22 cellular contexts compared by ENCODE assay signal in the genomic region with DNA sequence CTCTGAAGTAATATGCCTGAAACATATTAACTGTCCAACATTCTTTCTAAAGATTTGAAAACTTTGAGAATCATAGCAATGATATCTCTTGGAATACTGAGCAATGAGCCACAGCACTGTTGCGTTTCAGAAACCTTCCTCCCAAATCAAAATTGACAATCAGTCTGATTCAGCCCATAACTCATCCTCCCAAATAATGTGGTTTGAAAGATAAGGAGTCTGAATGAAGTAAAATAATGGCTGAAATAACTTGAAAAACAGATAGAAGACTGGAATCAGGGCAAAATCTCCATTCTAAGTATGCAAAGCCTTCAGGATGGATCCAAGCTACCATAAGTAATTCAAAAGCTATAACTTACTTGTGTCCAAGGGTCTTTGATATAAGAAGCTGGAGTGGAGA.
DNase-seq lines count a peak whose midpoint lies in the region; ATAC-seq, FAIRE-seq and TF ChIP-seq lines count a peak whose summit lies in the region.
"Had no signal": no experiment of that assay in that cellular context is flagged by ENCODE, and none has a peak within 500 bp of the region (broad histone marks: within the 10 kb centered on the region; RNA-seq: fewer than 3 reads in every experiment).

No MANE protein-coding gene starts in this region.

- 67% methylated on average over 1 of the region's 1 CpG for WGBS in right cardiac atrium

- DNase-seq in NCI-H226: peak; percentile 67
- peak; percentile 43 for DNase-seq in adipocyte (ENCODE audit: low read depth)
- peak; percentile 24 for DNase-seq in endothelial cell of umbilical vein (ENCODE audit: low read depth, low spot score)
- no peak for DNase-seq in mesothelial cell of epicardium (ENCODE audit: low spot score in 2 of 2, unreplicated experiment in 2 of 2)
- DNase-seq in right cardiac atrium: no peak
- no peak for DNase-seq in stimulated activated CD4-positive, alpha-beta T cell treated with anti-CD3 and anti-CD28 coated beads, Interleukin-4, amount 100 ng/mL, for 24 hours
- no peak for DNase-seq in MG63
- DNase-seq in NCI-H1436 treated with DMSO at 0.1 percent for 48 hours (lab: John Stamatoyannopoulos, UW): no peak
- DNase-seq: 8988T; ACHN; C1 segment of cervical spinal cord; CD4-positive, alpha-beta memory T cell; DMS153; DMS79 treated with DMSO at 0.1 percent for 48 hours; EL; HCEC 1CT; HFFc6 had no signal

- ATAC-seq in right cardiac atrium: no peak

- no peaks in the 10 kb centered on the region for H3K9me3 Mint-ChIP-seq in mesothelial cell of epicardium
- H3K9me3 Mint-ChIP-seq: CD4-positive, alpha-beta memory T cell; HFFc6 had no signal

- H3K4me3 ChIP-seq in adipocyte (ENCODE audit: low read length) (no peak overlapping the region), endothelial cell of umbilical vein (replicated peaks in 1 of 3; ENCODE audit: insufficient read depth in 1 of 3, low read depth in 1 of 3, low read length in 3 of 3) (no peak overlapping the region), right cardiac atrium (ENCODE audit: low read length) (no peak overlapping the region), MG63 (no peak overlapping the region)

- BruUV-seq in endothelial cell of umbilical vein (replicated peaks; lab: Mats Ljungman, UMichigan): no TSS peak

- dilution Hi-C loops in endothelial cell of umbilical vein (cut with MboI; ENCODE audit: extremely low pct_ligation_motif_present, low sequenced_read_pairs): no loop called here

- no peak overlapping the region for H3K4me2 ChIP-seq in endothelial cell of umbilical vein (ENCODE audit: insufficient read depth, low read length)

- H3K9me3 ChIP-seq in adipocyte (ENCODE audit: control insufficient read depth, low read length) (no peaks in the 10 kb centered on the region), endothelial cell of umbilical vein (replicated peaks; ENCODE audit: control insufficient read depth, insufficient read depth, low read length) (no peaks in the 10 kb centered on the region), right cardiac atrium (ENCODE audit: control insufficient read depth, low read length) (no peaks in the 10 kb centered on the region), MG63 (no peaks in the 10 kb centered on the region)

- CTCF ChIA-PET in endothelial cell of umbilical vein (lab: Charles Lee): no interaction called here

- H3K4me1 Mint-ChIP-seq in mesothelial cell of epicardium: peaks cover 35% of the 10 kb centered on the region
- H3K4me1 Mint-ChIP-seq: B cell; CD4-positive, alpha-beta memory T cell had no signal

- H3K79me2 ChIP-seq in endothelial cell of umbilical vein (ENCODE audit: control insufficient read depth, insufficient read depth, low read length): no peaks in the 10 kb centered on the region

- no peak for TF ChIP-seq CTCF in endothelial cell of umbilical vein (IDR thresholded peaks at IDR 0.05; ENCODE audit: extremely low read depth in 1 of 2, insufficient read depth in 1 of 2, low read depth in 1 of 2, low read length in 2 of 2)
- TF ChIP-seq CTCF in mesothelial cell of epicardium (IDR thresholded peaks at IDR 0.05; ENCODE audit: unreplicated experiment): no peak

- H3K27ac ChIP-seq in endothelial cell of umbilical vein (ENCODE audit: insufficient read depth, low read depth, low read length): no peak overlapping the region
- H3K27ac ChIP-seq in right cardiac atrium (ENCODE audit: low read length): no peak overlapping the region
- H3K27ac ChIP-seq: HL-60 had no signal

- H3K4me3 Mint-ChIP-seq in mesothelial cell of epicardium: no peak overlapping the region
- H3K4me3 Mint-ChIP-seq: B cell; CD4-positive, alpha-beta memory T cell; HFFc6 had no signal

- no peaks in the 10 kb centered on the region for H3K36me3 Mint-ChIP-seq in mesothelial cell of epicardium
- H3K36me3 Mint-ChIP-seq: CD4-positive, alpha-beta memory T cell had no signal

- no peak for TF ChIP-seq POLR2A in endothelial cell of umbilical vein (IDR thresholded peaks at IDR 0.05; ENCODE audit: low read depth, low read length)

- peaks cover 9% of the 10 kb centered on the region for H3K4me1 ChIP-seq in adipocyte (ENCODE audit: control insufficient read depth, insufficient read depth, low read length)
- peaks cover 13% of the 10 kb centered on the region for H3K4me1 ChIP-seq in endothelial cell of umbilical vein (ENCODE audit: control insufficient read depth, extremely low read depth, insufficient read depth, low read length)
- peaks cover 2% of the 10 kb centered on the region for H3K4me1 ChIP-seq in right cardiac atrium (ENCODE audit: control insufficient read depth, insufficient read depth, low read length)

- H3K27ac Mint-ChIP-seq in mesothelial cell of epicardium: peak overlapping the region; percentile 82
- H3K27ac Mint-ChIP-seq: B cell; CD4-positive, alpha-beta memory T cell; HFFc6 had no signal

- H2AFZ ChIP-seq in endothelial cell of umbilical vein (ENCODE audit: low read depth, low read length): no peak overlapping the region

- no peaks in the 10 kb centered on the region for H4K20me1 ChIP-seq in endothelial cell of umbilical vein (replicated peaks; ENCODE audit: control insufficient read depth, extremely low read depth, insufficient read depth, low read length)

- POLR2A ChIA-PET in endothelial cell of umbilical vein (lab: Charles Lee): no interaction called here

- intact Hi-C loops in endothelial cell of umbilical vein (cut with micrococcal nuclease) (loop anchor here (5.0 kb wide), 1 partner anchor 70 kb away; no protein-coding TSS in a partner anchor), right cardiac atrium (cut with DNase I) (no loop called here)

- no peaks in the 10 kb centered on the region for H3K9me1 ChIP-seq in endothelial cell of umbilical vein (replicated peaks; ENCODE audit: control insufficient read depth, extremely low read depth, insufficient read depth, low read length)

- H3K27me3 Mint-ChIP-seq in mesothelial cell of epicardium (ENCODE audit: low read depth): no peaks in the 10 kb centered on the region
- H3K27me3 Mint-ChIP-seq: B cell; CD4-positive, alpha-beta memory T cell had no signal

- no peak for FAIRE-seq in endothelial cell of umbilical vein (lab: Jason Lieb, UNC)
- FAIRE-seq: D721Med, G401.6, GM12892 had no signal

- H3K36me3 ChIP-seq in adipocyte (ENCODE audit: control insufficient read depth, insufficient read depth, low read length, severe bottlenecking) (no peaks in the 10 kb centered on the region), endothelial cell of umbilical vein (ENCODE audit: control insufficient read depth in 2 of 2, extremely low read depth in 1 of 2, insufficient read depth in 2 of 2, low read length in 2 of 2) (no peaks in the 10 kb centered on the region), MG63 (no peaks in the 10 kb centered on the region)

- H3K9ac ChIP-seq in adipocyte (ENCODE audit: low read length) (no peak overlapping the region), endothelial cell of umbilical vein (replicated peaks; ENCODE audit: extremely low read depth, insufficient read depth, low read length) (no peak overlapping the region)

- H3K27me3 ChIP-seq in adipocyte (replicated peaks; ENCODE audit: control insufficient read depth, insufficient read depth, low read length) (peaks cover 10% of the 10 kb centered on the region), endothelial cell of umbilical vein (ENCODE audit: control insufficient read depth in 2 of 2, insufficient read depth in 2 of 2, low read length in 2 of 2) (no peaks in the 10 kb centered on the region), right cardiac atrium (ENCODE audit: control insufficient read depth, insufficient read depth) (no peaks in the 10 kb centered on the region), MG63 (no peaks in the 10 kb centered on the region)

TF ChIP-seq in endothelial cell of umbilical vein, 7 proteins besides CTCF, POLR2A, EP300 and RAD21:
- no peak for TF ChIP-seq FOS (IDR thresholded peaks at IDR 0.05; ENCODE audit: borderline replicate concordance, insufficient read depth, low read length)

Comparison
In these comparisons a context has a peak if more than half of its experiments do, and no peak if none do; other contexts are left out.
1. DNase-seq: peak in NCI-H226 (single experiment), adipocyte (single experiment) and endothelial cell of umbilical vein (single experiment); none in mesothelial cell of epicardium (0 of 2), right cardiac atrium (0 of 3), stimulated activated CD4-positive, alpha-beta T cell treated with anti-CD3 and anti-CD28 coated beads, Interleukin-4, amount 100 ng/mL, for 24 hours (single experiment), MG63 (single experiment) and NCI-H1436 treated with DMSO at 0.1 percent for 48 hours (single experiment).